Comparison of ENCODE assay signal across 8 cellular contexts in the genomic region with DNA sequence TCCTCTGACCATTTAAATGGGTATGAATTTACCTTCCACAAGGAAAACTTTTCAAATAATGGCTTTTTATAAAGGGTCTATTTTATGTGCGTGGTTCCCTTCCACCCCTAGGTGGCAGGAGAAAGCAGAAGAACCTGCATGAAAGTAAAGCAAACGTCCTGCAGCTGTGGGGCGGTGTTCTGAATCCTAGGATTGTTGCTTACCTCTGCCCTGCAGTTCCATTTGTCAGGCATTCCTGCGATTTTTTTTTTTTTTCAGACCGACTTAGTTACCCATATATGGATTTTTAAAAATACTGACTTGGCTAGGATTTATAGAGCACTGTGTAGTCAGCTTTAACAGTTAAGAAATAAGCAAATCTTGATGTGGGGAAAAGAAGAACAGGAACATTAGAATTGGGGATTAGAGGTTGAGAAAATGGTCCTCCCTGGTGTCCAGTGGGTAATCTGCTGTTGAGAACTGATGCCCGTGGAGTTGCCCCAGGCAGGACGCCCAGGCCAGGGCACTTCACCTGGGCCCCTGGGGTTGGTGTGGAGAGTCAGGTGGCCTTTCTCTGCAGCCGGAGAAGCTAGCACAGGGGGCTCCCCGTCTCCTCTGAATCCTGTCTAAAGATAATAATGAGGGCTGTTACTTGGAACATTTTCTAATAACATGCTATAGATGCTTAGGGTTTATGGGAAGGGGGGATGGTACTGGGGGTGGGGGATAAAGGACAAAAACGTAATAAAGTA. TPM values are rescaled to one million over a fixed set of nuclear protein-coding genes. Genes with fewer than 3 reads are reported as not detected.
DNase-seq lines count a peak whose midpoint lies in the region; ATAC-seq, FAIRE-seq and TF ChIP-seq lines count a peak whose summit lies in the region.

No MANE protein-coding gene starts in this region.

- H3K9me3 ChIP-seq in GM12878 (replicated peaks; ENCODE audit: control insufficient read depth, insufficient read depth, low read length) (no peaks in the 10 kb centered on the region), smooth muscle cell (replicated peaks; ENCODE audit: low read depth) (no peaks in the 10 kb centered on the region)

- TF ChIP-seq CTCF in GM10248 (IDR thresholded peaks at IDR 0.05; ENCODE audit: control extremely low read depth, extremely low read depth, low read depth, missing control alignments) (peak; percentile 84), GM12878 (IDR thresholded peaks at IDR 0.05 in 2 of 3, conservative IDR thresholded peaks at IDR 0.05 in 1 of 3; ENCODE audit: control insufficient read depth in 2 of 3, extremely low read depth in 1 of 3, insufficient read depth in 1 of 3, low read depth in 3 of 3, low read length in 3 of 3) (peak; percentile 82 to 94 (median 90)), smooth muscle cell (IDR thresholded peaks at IDR 0.05; ENCODE audit: borderline replicate concordance, insufficient read depth, poor library complexity, severe bottlenecking) (peak; percentile 81)

- H3K4me3 Mint-ChIP-seq in IgD-negative memory B cell: no peak overlapping the region
- no peak overlapping the region for H3K4me3 Mint-ChIP-seq in immature natural killer cell

- peak; percentile 90 for DNase-seq in A172 (ENCODE audit: low spot score)
- DNase-seq in GM10248 (ENCODE audit: extremely low spot score): peak; percentile 73
- DNase-seq in SKM-1 (lab: John Stamatoyannopoulos, UW; ENCODE audit: unreplicated experiment): peak; percentile 38
- DNase-seq in GM12878 (ENCODE audit: low read depth, low spot score): no peak
- peak; percentile 40 to 57 (median 47) for DNase-seq in immature natural killer cell
- no peak for DNase-seq in smooth muscle cell (lab: John Stamatoyannopoulos, UW; ENCODE audit: unreplicated experiment)

- intact Hi-C loops in GM12878 (cut with micrococcal nuclease; ENCODE audit: unreplicated experiment): loop anchor here (5.0 to 10.0 kb wide), 2 partner anchors 34 to 211 kb away; no protein-coding TSS in a partner anchor

- peak overlapping the region in 2 of 3 donors; percentile 54 to 86 for H3K27ac Mint-ChIP-seq in IgD-negative memory B cell
- H3K27ac Mint-ChIP-seq in immature natural killer cell: peak overlapping the region in 1 of 6 donors; percentile 46

- RAD21 ChIA-PET in GM12878 (lab: Charles Lee; ENCODE audit: unreplicated experiment): interaction anchor here (0.8 to 2.0 kb wide), 9 partner anchors 24 to 329 kb away, joined by 3 to 9 read pairs (median 6); a partner anchor contains a TSS

- peaks cover 25 to 39% (median 35%) of the 10 kb centered on the region in 3 donors for H3K4me1 Mint-ChIP-seq in IgD-negative memory B cell
- H3K4me1 Mint-ChIP-seq in immature natural killer cell: peaks cover 56 to 70% of the 10 kb centered on the region in 2 donors

- TF ChIP-seq EP300 in GM12878 (IDR thresholded peaks at IDR 0.05; ENCODE audit: borderline replicate concordance in 1 of 2, control insufficient read depth in 1 of 2, low read depth in 2 of 2, low read length in 2 of 2): no peak

- H3K27me3 ChIP-seq in GM12878 (replicated peaks in 1 of 2; ENCODE audit: control insufficient read depth in 2 of 2, insufficient read depth in 2 of 2, low read length in 1 of 2) (no peaks in the 10 kb centered on the region), smooth muscle cell (ENCODE audit: low read depth) (no peaks in the 10 kb centered on the region)

- H3K36me3 Mint-ChIP-seq in IgD-negative memory B cell (peaks cover 1% of the 10 kb centered on the region), immature natural killer cell (peaks cover 0 to 6% (median 3%) of the 10 kb centered on the region in 3 donors)

- H3K27ac ChIP-seq in GM12878 (ENCODE audit: control insufficient read depth, insufficient read depth) (no peak overlapping the region), smooth muscle cell (ENCODE audit: low read depth) (peak overlapping the region; percentile 94)

- H3F3A ChIP-seq in smooth muscle cell (ENCODE audit: low read depth): peaks cover 26% of the 10 kb centered on the region

- BruUV-seq in GM12878 (replicated peaks; lab: Mats Ljungman, UMichigan): no TSS peak

- peak; percentile 79 for TF ChIP-seq RAD21 in GM12878 (IDR thresholded peaks at IDR 0.05; ENCODE audit: insufficient read depth, low read depth, low read length)

- no peak for TF ChIP-seq POLR2A in GM12878 (IDR thresholded peaks at IDR 0.05; ENCODE audit: low read depth, low read length)

- CTCF ChIA-PET in GM10248 (lab: Yijun Ruan, JAX): interaction anchor here (0.8 to 4.6 kb wide), 32 partner anchors 8 to 565 kb away, joined by 3 to 49 read pairs (median 4); a partner anchor contains a TSS
- CTCF ChIA-PET in GM12878 (lab: Yijun Ruan, JAX): interaction anchor here (0.6 to 2.6 kb wide), 35 partner anchors 8 to 527 kb away, joined by 3 to 25 read pairs (median 5); a partner anchor contains a TSS

- SMC1A ChIA-PET in GM12878 (lab: Charles Lee; ENCODE audit: uncharacterized antibody, unreplicated experiment): interaction anchor here (0.6 to 1.7 kb wide), 10 partner anchors 13 to 159 kb away, joined by 3 to 4 read pairs (median 3); no protein-coding TSS in a partner anchor

- H2AFZ ChIP-seq in GM12878 (ENCODE audit: control insufficient read depth, low read depth, low read length) (no peak overlapping the region), smooth muscle cell (ENCODE audit: low read depth) (no peak overlapping the region)

- H3K4me1 ChIP-seq in GM12878 (ENCODE audit: control insufficient read depth, insufficient read depth, low read length) (peaks cover 30% of the 10 kb centered on the region), smooth muscle cell (ENCODE audit: low read depth) (peaks cover 25% of the 10 kb centered on the region)

- H3K36me3 ChIP-seq in GM12878 (ENCODE audit: control insufficient read depth in 2 of 2, insufficient read depth in 2 of 2, low read length in 1 of 2) (peaks cover 6 to 14% of the 10 kb centered on the region in 2 experiments; a peak in 3 of 4 replicates), smooth muscle cell (ENCODE audit: low read depth) (no peaks in the 10 kb centered on the region)

- no peak overlapping the region for H3K9ac ChIP-seq in GM12878 (ENCODE audit: control insufficient read depth, insufficient read depth, low read length)
- no peak overlapping the region for H3K9ac ChIP-seq in smooth muscle cell (ENCODE audit: low read depth)

- no peak overlapping the region for H3K4me3 ChIP-seq in GM12878
- no peak overlapping the region for H3K4me3 ChIP-seq in smooth muscle cell

- H3K9me3 Mint-ChIP-seq in IgD-negative memory B cell: no peaks in the 10 kb centered on the region
- no peaks in the 10 kb centered on the region for H3K9me3 Mint-ChIP-seq in immature natural killer cell

- no peaks in the 10 kb centered on the region for H3K27me3 Mint-ChIP-seq in IgD-negative memory B cell
- peaks cover 0 to 3% (median 2%) of the 10 kb centered on the region in 3 donors for H3K27me3 Mint-ChIP-seq in immature natural killer cell (ENCODE audit: low read depth in 3 of 3)

- ATAC-seq in GM12878 (peak; percentile 87), HG02759 (IDR thresholded peaks at IDR 0.05; ENCODE audit: unreplicated experiment) (no peak)

- H3K4me2 ChIP-seq in GM12878 (ENCODE audit: control insufficient read depth, insufficient read depth): no peak overlapping the region
- H3K4me2 ChIP-seq in smooth muscle cell: peak overlapping the region; percentile 29

- peak; percentile 13 for FAIRE-seq in GM12878 (lab: Jason Lieb, UNC)

- POLR2A ChIA-PET in GM10248 (lab: Yijun Ruan, JAX) (interaction anchor here (0.6 to 0.8 kb wide), 2 partner anchors 13 to 19 kb away, joined by 3 read pairs; no protein-coding TSS in a partner anchor), GM12878 (lab: Charles Lee) (interaction anchor here (0.7 to 2.3 kb wide), 4 partner anchors 20 to 63 kb away, joined by 3 to 6 read pairs (median 4); a partner anchor contains a TSS)

- H4K20me1 ChIP-seq in GM12878 (ENCODE audit: control insufficient read depth, insufficient read depth) (peaks cover 4% of the 10 kb centered on the region; the same call in 1 of the 2 replicates), smooth muscle cell (ENCODE audit: low read depth) (peaks cover 98% of the 10 kb centered on the region)

- 30% methylated on average over 10 of the region's 10 CpGs for WGBS in GM12878 (ENCODE audit: insufficient coverage, insufficient replicate concordance, low lambda C conversion rate, missing lambda C conversion rate)
- WGBS in smooth muscle cell (ENCODE audit: low lambda C conversion rate): 34% methylated on average over 10 of the region's 10 CpGs

- in situ Hi-C loops in GM12878 (cut with MboI): no loop called here

- H3K79me2 ChIP-seq in GM12878 (ENCODE audit: control insufficient read depth, insufficient read depth, low read length): peaks cover 33% of the 10 kb centered on the region
- peaks cover 56% of the 10 kb centered on the region for H3K79me2 ChIP-seq in smooth muscle cell (ENCODE audit: low read depth)

RNA-seq across cellular contexts. Expression of a gene that starts 30.4 kb away (rescaled TPM):
- total RNA-seq in A172 (2014; rRNA removed; shearing (Covaris generic)): 8.6 and 13.4 TPM in 2 replicates
- polyA plus RNA-seq in IgD-negative memory B cell (0.80 TPM), GM12878 (2011; rRNA removed) (not detected in 2 replicates), GM12878 (2014; fragmentation: Illumina TruSeq; extraction: Trizol) (not detected in 2 replicates), GM12878 (2014; fragmentation: Nextera tagmentation; extraction: Ambion mirVana) (not detected), GM12878 (2014; rRNA removed) (1.6 and 2.0 TPM in 2 replicates), GM12878 (2016; fragmentation: Nextera tagmentation; extraction: Ambion mirVana) (1 to 10 TPM in 1 of 2 experiments, under 1 TPM in 1; 0.78 to 1.3 TPM), immature natural killer cell (1 to 10 TPM; 2.3 to 5.8 (median 5.8) TPM), smooth muscle cell (0.83 TPM in 1 of 2 replicates, not detected in the other)
- total RNA-seq in GM12878 (2013; cell fraction: nucleolus; rRNA removed): 1.1 and 1.8 TPM in 2 replicates
- total RNA-seq in GM12878 (2014; rRNA removed) (1.1 and 1.8 TPM in 2 replicates), GM12878 (2014; rRNA removed; fragmentation: Illumina TruSeq; extraction: Trizol) (not detected in 2 replicates), GM12878 (2021) (2.0 and 3.6 TPM in 2 replicates), smooth muscle cell (not detected in 2 replicates)
- polyA plus RNA-seq in GM12878 (2011; ENCODE audit: low read depth): not detected
- 0.13 and 0.20 TPM in 2 replicates for polyA plus RNA-seq in GM12878 (2011; cell fraction: cytosol; rRNA removed)
- polyA plus RNA-seq in GM12878 (2011; cell fraction: nucleus; rRNA removed): 0.33 and 0.50 TPM in 2 replicates
- 0.66 TPM in 1 of 2 replicates, not detected in the other for polyA plus RNA-seq in GM12878 (2012)
- polyA minus RNA-seq in GM12878 (2011; rRNA and poly(A)+ RNA removed): not detected in 2 replicates
- polyA minus RNA-seq in GM12878 (2011; cell fraction: cytosol; rRNA and poly(A)+ RNA removed): not detected in 2 replicates
- 0.73 and 0.77 TPM in 2 replicates for polyA minus RNA-seq in GM12878 (2011; cell fraction: nucleus; rRNA and poly(A)+ RNA removed)

RNA-seq across cellular contexts. Expression of a gene that starts 30.8 kb away (rescaled TPM):
- total RNA-seq in A172 (2014; rRNA removed; shearing (Covaris generic)): 18.1 and 18.9 TPM in 2 replicates
- polyA plus RNA-seq in IgD-negative memory B cell: 4.7 TPM
- total RNA-seq in GM12878 (2013; cell fraction: nucleolus; rRNA removed): 22.7 and 24.8 TPM in 2 replicates
- total RNA-seq in GM12878 (2014; rRNA removed): 9.1 and 16.4 TPM in 2 replicates
- total RNA-seq in GM12878 (2014; rRNA removed; fragmentation: Illumina TruSeq; extraction: Trizol): 7.4 and 7.9 TPM in 2 replicates
- total RNA-seq in GM12878 (2021): 23.1 and 23.9 TPM in 2 replicates
- 5.3 TPM for polyA plus RNA-seq in GM12878 (2011; ENCODE audit: low read depth)
- polyA plus RNA-seq in GM12878 (2011; rRNA removed): 3.4 and 6.5 TPM in 2 replicates
- polyA plus RNA-seq in GM12878 (2011; cell fraction: cytosol; rRNA removed): 6.6 and 7.5 TPM in 2 replicates
- 14.3 and 16.4 TPM in 2 replicates for polyA plus RNA-seq in GM12878 (2011; cell fraction: nucleus; rRNA removed)
- polyA plus RNA-seq in GM12878 (2012): 9.6 and 11.2 TPM in 2 replicates
- polyA plus RNA-seq in GM12878 (2014; fragmentation: Illumina TruSeq; extraction: Trizol): 13.8 and 17.2 TPM in 2 replicates
- polyA plus RNA-seq in GM12878 (2014; fragmentation: Nextera tagmentation; extraction: Ambion mirVana): 1 to 10 TPM in 1 of 2 experiments, under 1 TPM in 1; 0.42 to 1.2 TPM
- polyA plus RNA-seq in GM12878 (2014; rRNA removed): 19.5 and 21.1 TPM in 2 replicates
- polyA plus RNA-seq in GM12878 (2016; fragmentation: Nextera tagmentation; extraction: Ambion mirVana): 1 to 10 TPM; 7.0 to 7.1 TPM
- polyA minus RNA-seq in GM12878 (2011; rRNA and poly(A)+ RNA removed): 6.3 and 7.7 TPM in 2 replicates
- polyA minus RNA-seq in GM12878 (2011; cell fraction: cytosol; rRNA and poly(A)+ RNA removed): 4.1 and 5.6 TPM in 2 replicates
- polyA minus RNA-seq in GM12878 (2011; cell fraction: nucleus; rRNA and poly(A)+ RNA removed): 7.6 and 16.6 TPM in 2 replicates
- 1 to 10 TPM in 2 of 3 donors, under 1 TPM in 1; 0.59 to 8.5 (median 1.5) TPM for polyA plus RNA-seq in immature natural killer cell
- total RNA-seq in smooth muscle cell: 11.5 and 14.4 TPM in 2 replicates
- 9.9 and 12.1 TPM in 2 replicates for polyA plus RNA-seq in smooth muscle cell

RNA-seq across cellular contexts. Expression of a gene that starts 43.3 kb away (rescaled TPM):
- total RNA-seq in A172 (2014; rRNA removed; shearing (Covaris generic)): 352 and 377 TPM in 2 replicates
- 12.0 TPM for polyA plus RNA-seq in IgD-negative memory B cell
- 94.1 and 97.6 TPM in 2 replicates for total RNA-seq in GM12878 (2013; cell fraction: nucleolus; rRNA removed)
- 44.7 and 46.0 TPM in 2 replicates for total RNA-seq in GM12878 (2014; rRNA removed)
- total RNA-seq in GM12878 (2014; rRNA removed; fragmentation: Illumina TruSeq; extraction: Trizol): 25.2 and 34.4 TPM in 2 replicates
- 66.2 and 82.5 TPM in 2 replicates for total RNA-seq in GM12878 (2021)
- polyA plus RNA-seq in GM12878 (2011; ENCODE audit: low read depth): 24.6 TPM
- polyA plus RNA-seq in GM12878 (2011; rRNA removed): 24.5 and 42.8 TPM in 2 replicates
- polyA plus RNA-seq in GM12878 (2011; cell fraction: cytosol; rRNA removed): 57.3 and 70.6 TPM in 2 replicates
- 263 and 274 TPM in 2 replicates for polyA plus RNA-seq in GM12878 (2011; cell fraction: nucleus; rRNA removed)
- 44.2 and 50.9 TPM in 2 replicates for polyA plus RNA-seq in GM12878 (2012)
- 27.2 and 33.3 TPM in 2 replicates for polyA plus RNA-seq in GM12878 (2014; fragmentation: Illumina TruSeq; extraction: Trizol)
- under 1 TPM in 1 of 2 experiments, not detected in 1; 0.60 TPM for polyA plus RNA-seq in GM12878 (2014; fragmentation: Nextera tagmentation; extraction: Ambion mirVana)
- 59.3 and 69.7 TPM in 2 replicates for polyA plus RNA-seq in GM12878 (2014; rRNA removed)
- 1 to 10 TPM; 7.6 to 8.3 TPM for polyA plus RNA-seq in GM12878 (2016; fragmentation: Nextera tagmentation; extraction: Ambion mirVana)
- polyA minus RNA-seq in GM12878 (2011; rRNA and poly(A)+ RNA removed): 41.5 and 69.5 TPM in 2 replicates
- 23.1 and 28.3 TPM in 2 replicates for polyA minus RNA-seq in GM12878 (2011; cell fraction: cytosol; rRNA and poly(A)+ RNA removed)
- polyA minus RNA-seq in GM12878 (2011; cell fraction: nucleus; rRNA and poly(A)+ RNA removed): 83.3 and 122 TPM in 2 replicates
- 10 to 100 TPM in 2 of 3 donors, 1 to 10 TPM in 1; 8.7 to 16.3 (median 15.0) TPM for polyA plus RNA-seq in immature natural killer cell
- total RNA-seq in smooth muscle cell: 60.0 and 60.6 TPM in 2 replicates
- 121 and 140 TPM in 2 replicates for polyA plus RNA-seq in smooth muscle cell

RNA-seq across cellular contexts. Expression of a gene that starts 57.3 kb away (rescaled TPM):
- 2,241 and 2,527 TPM in 2 replicates for total RNA-seq in A172 (2014; rRNA removed; shearing (Covaris generic))
- 225 TPM for polyA plus RNA-seq in IgD-negative memory B cell
- total RNA-seq in GM12878 (2013; cell fraction: nucleolus; rRNA removed): 109 and 123 TPM in 2 replicates
- total RNA-seq in GM12878 (2014; rRNA removed): 127 and 138 TPM in 2 replicates
- 43.7 and 45.0 TPM in 2 replicates for total RNA-seq in GM12878 (2014; rRNA removed; fragmentation: Illumina TruSeq; extraction: Trizol)
- 105 and 106 TPM in 2 replicates for total RNA-seq in GM12878 (2021)
- polyA plus RNA-seq in GM12878 (2011; ENCODE audit: low read depth): 45.8 TPM
- polyA plus RNA-seq in GM12878 (2011; rRNA removed): 33.6 and 53.8 TPM in 2 replicates
- 81.2 and 91.2 TPM in 2 replicates for polyA plus RNA-seq in GM12878 (2011; cell fraction: cytosol; rRNA removed)
- polyA plus RNA-seq in GM12878 (2011; cell fraction: nucleus; rRNA removed): 114 and 124 TPM in 2 replicates
- polyA plus RNA-seq in GM12878 (2012): 128 and 145 TPM in 2 replicates
- 23.8 and 54.0 TPM in 2 replicates for polyA plus RNA-seq in GM12878 (2014; fragmentation: Illumina TruSeq; extraction: Trizol)
- polyA plus RNA-seq in GM12878 (2014; fragmentation: Nextera tagmentation; extraction: Ambion mirVana): 1 to 10 TPM; 6.3 to 8.1 TPM
- polyA plus RNA-seq in GM12878 (2014; rRNA removed): 70.1 and 75.3 TPM in 2 replicates
- polyA plus RNA-seq in GM12878 (2016; fragmentation: Nextera tagmentation; extraction: Ambion mirVana): 100 to 1,000 TPM; 117 to 127 TPM
- 32.2 and 65.4 TPM in 2 replicates for polyA minus RNA-seq in GM12878 (2011; rRNA and poly(A)+ RNA removed)
- 73.9 and 76.5 TPM in 2 replicates for polyA minus RNA-seq in GM12878 (2011; cell fraction: cytosol; rRNA and poly(A)+ RNA removed)
- polyA minus RNA-seq in GM12878 (2011; cell fraction: nucleus; rRNA and poly(A)+ RNA removed): 135 and 203 TPM in 2 replicates
- 100 to 1,000 TPM; 256 to 292 (median 268) TPM for polyA plus RNA-seq in immature natural killer cell
- 114 and 129 TPM in 2 replicates for total RNA-seq in smooth muscle cell
- polyA plus RNA-seq in smooth muscle cell: 159 and 262 TPM in 2 replicates

Comparison
In these comparisons a context has a peak if more than half of its experiments do, and no peak if none do; other contexts are left out.
1. DNase-seq: peak in A172 (single experiment), GM10248 (single experiment), SKM-1 (single experiment) and immature natural killer cell (3 of 3); none in GM12878 (single experiment) and smooth muscle cell (single experiment).
2. Peak in every context shown above with its lines, with median percentiles within 50 percentile points of each other: CTCF ChIP-seq.